1 cellular context compared by ENCODE assay signal in genomic region chr5:71494202-71494601, GRCh38.
TF ChIP-seq lines count a peak whose summit lies in the region.

No MANE protein-coding gene starts in this region.

TF ChIP-seq in HepG2, 621 proteins besides CTCF, POLR2A, EP300 and RAD21:
- TF ChIP-seq ZNF121 (CRISPR knock-in tag; IDR thresholded peaks at IDR 0.05) (0 out of 2 replicates have a peak, but pooled peaks have one; percentile 17), CEBPB (IDR thresholded peaks at IDR 0.05; ENCODE audit: borderline replicate concordance, low read depth, low read length) (peak; percentile 59; the same call in 1 of the 2 replicates), CEBPG (CRISPR knock-in tag; IDR thresholded peaks at IDR 0.05) (peak; percentile 67), BHLHE40 (IDR thresholded peaks at IDR 0.05; ENCODE audit: low read length) (peak; percentile 18; the same call in 1 of the 2 replicates), TEAD3 (CRISPR knock-in tag; optimal IDR thresholded peaks at IDR 0.05; ENCODE audit: borderline replicate concordance) (peak; percentile 50)
